12 cellular contexts compared by ENCODE assay signal in genomic region chr2:233189032-233189431, GRCh38.
"Had no signal": no experiment of that assay in that cellular context is flagged by ENCODE, and none has a peak within 500 bp of the region (broad histone marks: within the 10 kb centered on the region; RNA-seq: fewer than 3 reads in every experiment).

No MANE protein-coding gene starts in this region.

- H3K9me3 Mint-ChIP-seq: activated naive CD8-positive, alpha-beta T cell treated with anti-CD3 and anti-CD28 coated beads, Interleukin-2, amount 50 U/mL, for 24 hours; naive B cell had no signal

- ATAC-seq: activated naive CD8-positive, alpha-beta T cell treated with anti-CD3 and anti-CD28 coated beads, Interleukin-2, amount 50 U/mL, for 24 hours; foreskin keratinocyte; left colon had no signal

- H3K4me1 Mint-ChIP-seq: activated naive CD8-positive, alpha-beta T cell treated with anti-CD3 and anti-CD28 coated beads, Interleukin-2, amount 50 U/mL, for 24 hours had no signal

- H3K27ac Mint-ChIP-seq: activated naive CD8-positive, alpha-beta T cell treated with anti-CD3 and anti-CD28 coated beads, Interleukin-2, amount 50 U/mL, for 24 hours had no signal

- DNase-seq: activated CD4-positive, CD25-positive, alpha-beta regulatory T cell treated with anti-CD3 and anti-CD28 coated beads, Interleukin-2, amount 50 U/mL, for 72 hours; activated gamma-delta T cell; activated naive CD8-positive, alpha-beta T cell treated with anti-CD3 and anti-CD28 coated beads, Interleukin-2, amount 50 U/mL, for 24 hours; activated T-cell treated with anti-CD3 and anti-CD28 coated beads for 4 hours; esophagus squamous epithelium; foreskin keratinocyte; left colon; midbrain; naive B cell; stimulated activated CD4-positive, alpha-beta T cell treated with anti-CD3 and anti-CD28 coated beads, Interleukin-4, amount 100 ng/mL, for 1 hour; stimulated activated CD8-positive, alpha-beta memory T cell treated with anti-CD3 and anti-CD28 coated beads, Interleukin-4, amount 100 ng/mL, for 48 hours; stomach had no signal

- H3K27me3 Mint-ChIP-seq: activated naive CD8-positive, alpha-beta T cell treated with anti-CD3 and anti-CD28 coated beads, Interleukin-2, amount 50 U/mL, for 24 hours; naive B cell had no signal

- H3K4me3 Mint-ChIP-seq: activated naive CD8-positive, alpha-beta T cell treated with anti-CD3 and anti-CD28 coated beads, Interleukin-2, amount 50 U/mL, for 24 hours had no signal
